1 cellular context compared by ENCODE assay signal in the genomic region with DNA sequence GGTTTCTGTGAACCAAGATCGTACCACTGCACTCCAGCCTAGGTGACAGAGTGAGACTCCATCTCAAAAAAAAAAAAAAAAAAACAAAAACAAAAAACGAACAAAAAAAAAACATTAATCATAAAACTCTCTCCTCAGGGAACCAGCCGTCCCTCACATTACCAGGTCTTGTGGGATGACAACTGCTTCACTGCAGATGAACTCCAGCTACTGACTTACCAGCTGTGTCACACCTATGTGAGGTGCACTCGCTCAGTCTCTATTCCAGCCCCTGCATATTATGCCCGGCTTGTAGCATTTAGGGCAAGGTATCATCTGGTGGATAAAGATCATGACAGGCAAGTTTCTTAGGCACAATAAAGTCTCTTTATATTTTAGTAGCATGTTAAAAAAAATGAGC.
TF ChIP-seq lines count a peak whose summit lies in the region.

No MANE protein-coding gene starts in this region.

TF ChIP-seq in WTC11, 78 proteins besides CTCF, POLR2A, EP300 and RAD21:
- TF ChIP-seq CBFB (CRISPR knock-in tag; IDR thresholded peaks at IDR 0.05; ENCODE audit: low read depth) (no peak), IRF2 (CRISPR knock-in tag; IDR thresholded peaks at IDR 0.05; ENCODE audit: borderline replicate concordance, low read depth) (no peak), SMAD4 (CRISPR knock-in tag; IDR thresholded peaks at IDR 0.05) (no peak), ZNF671 (CRISPR knock-in tag; IDR thresholded peaks at IDR 0.05) (no peak), ZNF416 (CRISPR knock-in tag; IDR thresholded peaks at IDR 0.05) (no peak), GRHL2 (CRISPR knock-in tag; IDR thresholded peaks at IDR 0.05; ENCODE audit: insufficient replicate concordance, severe bottlenecking) (no peak)
- TF ChIP-seq, protein P1, sequence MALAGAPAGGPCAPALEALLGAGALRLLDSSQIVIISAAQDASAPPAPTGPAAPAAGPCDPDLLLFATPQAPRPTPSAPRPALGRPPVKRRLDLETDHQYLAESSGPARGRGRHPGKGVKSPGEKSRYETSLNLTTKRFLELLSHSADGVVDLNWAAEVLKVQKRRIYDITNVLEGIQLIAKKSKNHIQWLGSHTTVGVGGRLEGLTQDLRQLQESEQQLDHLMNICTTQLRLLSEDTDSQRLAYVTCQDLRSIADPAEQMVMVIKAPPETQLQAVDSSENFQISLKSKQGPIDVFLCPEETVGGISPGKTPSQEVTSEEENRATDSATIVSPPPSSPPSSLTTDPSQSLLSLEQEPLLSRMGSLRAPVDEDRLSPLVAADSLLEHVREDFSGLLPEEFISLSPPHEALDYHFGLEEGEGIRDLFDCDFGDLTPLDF (CRISPR knock-in tag; IDR thresholded peaks at IDR 0.05), result no peak
TF ChIP-seq in WTC11: peak in this region for 0.
